In the genomic region with DNA sequence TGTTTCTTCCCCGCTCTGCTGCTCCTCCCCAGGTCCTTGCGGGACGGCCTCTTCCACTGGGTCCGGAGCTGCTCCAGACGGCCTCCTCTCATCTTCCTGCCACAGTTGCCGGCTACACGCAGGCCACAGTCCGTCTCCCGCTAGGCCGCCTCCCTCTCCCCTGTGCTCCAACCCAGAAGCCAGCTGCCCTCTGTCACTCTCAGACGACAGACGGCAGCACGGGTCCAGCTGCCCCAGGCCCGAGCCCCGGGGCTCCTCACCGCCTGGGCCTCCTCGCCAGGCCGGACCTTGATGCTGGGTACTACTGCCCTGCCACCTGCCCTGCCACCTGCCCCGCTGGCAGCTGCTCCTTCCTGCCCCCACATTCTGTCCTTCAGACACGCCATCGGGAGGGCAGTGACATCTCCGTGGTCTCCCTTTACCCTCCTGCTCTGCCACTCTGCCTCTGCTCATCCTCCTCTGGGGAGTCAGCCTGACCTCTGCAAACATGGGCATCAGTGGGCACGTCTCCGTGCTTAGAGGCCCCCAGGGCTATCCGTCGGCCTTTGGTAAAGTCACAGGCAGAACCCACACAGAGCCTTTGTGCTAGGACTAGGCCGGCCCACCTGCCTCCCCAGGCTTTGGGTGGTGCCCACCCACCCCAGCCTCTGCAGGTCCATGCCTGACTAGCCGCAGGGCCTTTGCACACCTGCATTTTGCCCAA, we compare ENCODE assay signal across 1 cellular context.
TF ChIP-seq lines count a peak whose summit lies in the region.

No MANE protein-coding gene starts in this region.

TF ChIP-seq in SK-N-SH treated with all-trans-retinoic acid at 6 μM for 48 hours, 23 proteins besides CTCF, POLR2A, EP300 and RAD21 (continued from another document):
- TF ChIP-seq POU6F1 (CRISPR knock-in tag; IDR thresholded peaks at IDR 0.05; ENCODE audit: borderline replicate concordance, low read depth) (no peak), ESRRG (CRISPR knock-in tag; IDR thresholded peaks at IDR 0.05) (no peak), TCF4 (CRISPR knock-in tag; IDR thresholded peaks at IDR 0.05; ENCODE audit: borderline replicate concordance) (no peak), BACH2 (CRISPR knock-in tag; IDR thresholded peaks at IDR 0.05; ENCODE audit: borderline replicate concordance) (no peak)
